ENCODE assay signal across 9 cellular contexts in the genomic region with DNA sequence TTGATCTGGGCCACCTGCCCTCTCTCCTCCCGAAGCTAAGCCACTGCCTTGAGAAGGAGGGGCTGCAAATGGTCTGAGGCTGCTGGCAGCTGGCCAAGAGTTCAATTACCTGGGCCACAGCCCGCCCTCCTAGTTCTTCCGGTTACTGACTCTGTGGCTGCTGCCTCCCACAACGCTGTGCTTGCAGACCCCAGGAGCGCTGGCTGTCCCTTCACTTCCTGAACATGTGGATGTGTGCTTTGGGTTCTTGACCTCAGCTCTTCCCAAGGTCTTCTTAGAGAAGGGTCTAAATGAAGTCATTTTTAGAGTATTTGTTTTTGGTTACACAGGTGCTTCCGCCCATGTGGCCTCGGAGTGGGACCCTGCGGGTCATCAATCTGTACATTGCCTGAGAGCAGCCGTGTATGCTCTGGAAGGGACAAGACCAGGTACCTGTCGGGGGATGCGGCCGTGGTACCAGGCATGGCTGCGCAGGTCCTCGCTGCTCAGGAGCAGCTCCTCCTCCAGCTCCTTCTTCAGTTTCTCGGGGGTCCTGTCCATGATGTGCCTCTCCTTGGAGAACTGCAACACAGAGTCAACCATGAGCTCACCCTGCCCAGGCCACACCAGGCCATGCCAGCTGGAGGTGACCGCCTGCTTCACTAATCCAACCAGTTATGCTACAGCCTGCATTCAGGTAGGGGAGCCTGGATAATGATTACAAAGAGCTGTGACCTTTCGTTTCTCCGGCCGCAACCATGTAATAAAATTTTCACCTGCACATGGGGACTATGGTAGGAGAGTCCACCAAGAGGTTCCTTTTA.
DNase-seq lines count a peak whose midpoint lies in the region; ATAC-seq and TF ChIP-seq lines count a peak whose summit lies in the region.
"Had no signal": no experiment of that assay in that cellular context is flagged by ENCODE, and none has a peak within 500 bp of the region (broad histone marks: within the 10 kb centered on the region; RNA-seq: fewer than 3 reads in every experiment).

No MANE protein-coding gene starts in this region.

- H3K9me3 Mint-ChIP-seq in activated T-helper 1 cell treated with anti-CD3 and anti-CD28 coated beads, Interleukin-12 subunit alpha, Interleukin-12 subunit beta, Interleukin-2, Interleukin-4 antibody, amounts not matched to agents 30 ng/mL and 10 ng/mL and 1 ng/mL, durations not matched to agents 14 hours and 24 hours and 36 hours: no peaks in the 10 kb centered on the region

- intact Hi-C loops in activated T-helper 1 cell treated with anti-CD3 and anti-CD28 coated beads, Interleukin-12 subunit alpha, Interleukin-12 subunit beta, Interleukin-2, Interleukin-4 antibody, amounts not matched to agents 30 ng/mL and 10 ng/mL and 1 ng/mL, durations not matched to agents 14 hours and 24 hours and 36 hours (cut with micrococcal nuclease): no loop called here

- no peak overlapping the region for H2BK5ac ChIP-seq in mesendoderm (ENCODE audit: low read length)

- H3K36me3 ChIP-seq in WERI-Rb-1: no peaks in the 10 kb centered on the region
- peaks cover 17 to 31% of the 10 kb centered on the region in 2 donors for H3K36me3 ChIP-seq in muscle layer of duodenum (ENCODE audit: control insufficient read depth in 1 of 2, insufficient read depth in 2 of 2, low read length in 2 of 2)
- H3K36me3 ChIP-seq in mesendoderm (ENCODE audit: control insufficient read depth, insufficient read depth, low read length): peaks cover 22% of the 10 kb centered on the region

- no peak overlapping the region for H3K4me3 ChIP-seq in WERI-Rb-1 (ENCODE audit: low read depth, low read length)
- H3K4me3 ChIP-seq in muscle layer of duodenum (ENCODE audit: low read depth in 1 of 2, low read length in 2 of 2): peak overlapping the region in 1 of 2 donors; percentile 35
- no peak overlapping the region for H3K4me3 ChIP-seq in mesendoderm (ENCODE audit: low read length)

- no CpG with 5 or more reads among the region's 19 CpGs for WGBS in mesendoderm (ENCODE audit: extremely low coverage, insufficient coverage, low lambda C conversion rate)

- H3K79me2 ChIP-seq in mesendoderm (ENCODE audit: control insufficient read depth, insufficient read depth, low read length): peaks cover 25% of the 10 kb centered on the region

- no peak overlapping the region for H2BK120ac ChIP-seq in mesendoderm (ENCODE audit: low read depth, low read length)

- H3K4me1 Mint-ChIP-seq in activated T-helper 1 cell treated with anti-CD3 and anti-CD28 coated beads, Interleukin-12 subunit alpha, Interleukin-12 subunit beta, Interleukin-2, Interleukin-4 antibody, amounts not matched to agents 30 ng/mL and 10 ng/mL and 1 ng/mL, durations not matched to agents 14 hours and 24 hours and 36 hours (ENCODE audit: low read depth): peaks cover 5% of the 10 kb centered on the region

- H3K36me3 Mint-ChIP-seq in activated T-helper 1 cell treated with anti-CD3 and anti-CD28 coated beads, Interleukin-12 subunit alpha, Interleukin-12 subunit beta, Interleukin-2, Interleukin-4 antibody, amounts not matched to agents 30 ng/mL and 10 ng/mL and 1 ng/mL, durations not matched to agents 14 hours and 24 hours and 36 hours (ENCODE audit: low read depth): no peaks in the 10 kb centered on the region

- H3K18ac ChIP-seq in mesendoderm (ENCODE audit: low read length): no peak overlapping the region

- no peak overlapping the region for H3K4me2 ChIP-seq in mesendoderm (ENCODE audit: low read length)

- peaks cover 45% of the 10 kb centered on the region for H3K79me1 ChIP-seq in mesendoderm (ENCODE audit: low read length)

- peaks cover 0 to 14% of the 10 kb centered on the region in 2 donors for H3K4me1 ChIP-seq in muscle layer of duodenum (ENCODE audit: control insufficient read depth in 1 of 2, insufficient read depth in 2 of 2, low read length in 2 of 2)
- H3K4me1 ChIP-seq in mesendoderm (ENCODE audit: control insufficient read depth, low read depth, low read length): peaks cover 2% of the 10 kb centered on the region

- no peak overlapping the region for H4K8ac ChIP-seq in mesendoderm (ENCODE audit: low read depth, low read length)

- H3K4ac ChIP-seq in mesendoderm (ENCODE audit: low read depth, low read length): no peak overlapping the region

- no peak overlapping the region for H3K27ac Mint-ChIP-seq in activated T-helper 1 cell treated with anti-CD3 and anti-CD28 coated beads, Interleukin-12 subunit alpha, Interleukin-12 subunit beta, Interleukin-2, Interleukin-4 antibody, amounts not matched to agents 30 ng/mL and 10 ng/mL and 1 ng/mL, durations not matched to agents 14 hours and 24 hours and 36 hours

- peak; percentile 90 for DNase-seq in NCI-H1417 treated with DMSO at 0.1 percent for 48 hours (lab: John Stamatoyannopoulos, UW)
- peak; percentile 79 for DNase-seq in WERI-Rb-1
- DNase-seq in activated T-helper 1 cell treated with anti-CD3 and anti-CD28 coated beads, Interleukin-12 subunit alpha, Interleukin-12 subunit beta, Interleukin-2, Interleukin-4 antibody, amounts not matched to agents 30 ng/mL and 10 ng/mL and 1 ng/mL, durations not matched to agents 14 hours and 24 hours and 36 hours (ENCODE audit: low spot score): no peak
- DNase-seq in activated CD4-positive, CD25-positive, alpha-beta regulatory T cell treated with anti-CD3 and anti-CD28 coated beads, Interleukin-2, amount 50 U/mL, for 72 hours: no peak
- DNase-seq in mesendoderm: no peak

- H3K4me3 Mint-ChIP-seq in activated T-helper 1 cell treated with anti-CD3 and anti-CD28 coated beads, Interleukin-12 subunit alpha, Interleukin-12 subunit beta, Interleukin-2, Interleukin-4 antibody, amounts not matched to agents 30 ng/mL and 10 ng/mL and 1 ng/mL, durations not matched to agents 14 hours and 24 hours and 36 hours: no peak overlapping the region

- peaks cover 14% of the 10 kb centered on the region for H3K27me3 Mint-ChIP-seq in activated T-helper 1 cell treated with anti-CD3 and anti-CD28 coated beads, Interleukin-12 subunit alpha, Interleukin-12 subunit beta, Interleukin-2, Interleukin-4 antibody, amounts not matched to agents 30 ng/mL and 10 ng/mL and 1 ng/mL, durations not matched to agents 14 hours and 24 hours and 36 hours (ENCODE audit: insufficient read depth)

- H3K56ac ChIP-seq in mesendoderm (ENCODE audit: low read length): no peak overlapping the region

- no peaks in the 10 kb centered on the region for H3K9me3 ChIP-seq in WERI-Rb-1 (ENCODE audit: severe bottlenecking)
- H3K9me3 ChIP-seq in muscle layer of duodenum (ENCODE audit: control insufficient read depth in 1 of 2, low read length in 2 of 2): no peaks in the 10 kb centered on the region

- no peak overlapping the region for H2BK15ac ChIP-seq in mesendoderm (replicated peaks; ENCODE audit: low read depth)

- peak; percentile 95 for ATAC-seq in GM18511 (IDR thresholded peaks at IDR 0.05; ENCODE audit: unreplicated experiment)
- peak; percentile 79 for ATAC-seq in HG02623 (IDR thresholded peaks at IDR 0.05; ENCODE audit: unreplicated experiment)
- ATAC-seq: Panc1 had no signal

- H3K27ac ChIP-seq in WERI-Rb-1 (no peak overlapping the region; the same call in 1 of the 2 replicates), muscle layer of duodenum (ENCODE audit: low read length) (peak overlapping the region; percentile 77), mesendoderm (ENCODE audit: low read depth, low read length) (no peak overlapping the region)

- no peak overlapping the region for H2AK5ac ChIP-seq in mesendoderm (ENCODE audit: low read length)

- no peak for TF ChIP-seq CTCF in WERI-Rb-1 (IDR thresholded peaks at IDR 0.05; ENCODE audit: low read depth, low read length)

- H4K5ac ChIP-seq in mesendoderm (ENCODE audit: low read length): no peak overlapping the region

- H3K23ac ChIP-seq in mesendoderm (ENCODE audit: low read length): no peak overlapping the region

- H3K27me3 ChIP-seq in WERI-Rb-1 (ENCODE audit: insufficient read depth, low read depth, severe bottlenecking) (no peaks in the 10 kb centered on the region), muscle layer of duodenum (ENCODE audit: low read depth, low read length) (no peaks in the 10 kb centered on the region), mesendoderm (ENCODE audit: insufficient read depth, low read length, poor library complexity) (no peaks in the 10 kb centered on the region)

- H3K9ac ChIP-seq in mesendoderm (ENCODE audit: low read length): no peak overlapping the region

Comparison
In these comparisons a context has a peak if more than half of its experiments do, and no peak if none do; other contexts are left out.
1. DNase-seq: peak in NCI-H1417 treated with DMSO at 0.1 percent for 48 hours (single experiment) and WERI-Rb-1 (single experiment); none in activated T-helper 1 cell treated with anti-CD3 and anti-CD28 coated beads, Interleukin-12 subunit alpha, Interleukin-12 subunit beta, Interleukin-2, Interleukin-4 antibody, amounts not matched to agents 30 ng/mL and 10 ng/mL and 1 ng/mL, durations not matched to agents 14 hours and 24 hours and 36 hours (single experiment), activated CD4-positive, CD25-positive, alpha-beta regulatory T cell treated with anti-CD3 and anti-CD28 coated beads, Interleukin-2, amount 50 U/mL, for 72 hours (single experiment) and mesendoderm (single experiment).